In genomic region chr10:69004821-69005220, GRCh38 we compare ENCODE assay signal across 8 cellular contexts. TPM values are rescaled to one million over a fixed set of nuclear protein-coding genes. Genes with fewer than 3 reads are reported as not detected.
DNase-seq lines count a peak whose midpoint lies in the region; ATAC-seq and TF ChIP-seq lines count a peak whose summit lies in the region.

No MANE protein-coding gene starts in this region.

- H3K4me1 Mint-ChIP-seq in activated CD4-positive, alpha-beta T cell treated with anti-CD3 and anti-CD28 coated beads, Interleukin-2, amount 10 ng/mL, durations not matched to agents 24 days and 14 days, result peaks cover 2% of the 10 kb centered on the region
- H3K4me1 Mint-ChIP-seq in endodermal cell (peaks cover 2% of the 10 kb centered on the region), neural crest cell (no peaks in the 10 kb centered on the region)

- no peaks in the 10 kb centered on the region for H3K9me3 Mint-ChIP-seq in activated CD4-positive, alpha-beta T cell treated with anti-CD3 and anti-CD28 coated beads, Interleukin-2, amount 10 ng/mL, durations not matched to agents 24 days and 14 days
- no peaks in the 10 kb centered on the region for H3K9me3 Mint-ChIP-seq in endodermal cell
- no peaks in the 10 kb centered on the region for H3K9me3 Mint-ChIP-seq in neural crest cell

- TF ChIP-seq CTCF in OCI-LY3 (IDR thresholded peaks at IDR 0.05; ENCODE audit: low read depth, low read length) (peak; percentile 61), endodermal cell (conservative IDR thresholded peaks at IDR 0.05) (peak; percentile 73), neural crest cell (conservative IDR thresholded peaks at IDR 0.05) (peak; percentile 56)

- H3K27me3 Mint-ChIP-seq in activated CD4-positive, alpha-beta T cell treated with anti-CD3 and anti-CD28 coated beads, Interleukin-2, amount 10 ng/mL, durations not matched to agents 24 days and 14 days, result no peaks in the 10 kb centered on the region
- H3K27me3 Mint-ChIP-seq in endodermal cell (ENCODE audit: insufficient read depth), result no peaks in the 10 kb centered on the region
- no peaks in the 10 kb centered on the region for H3K27me3 Mint-ChIP-seq in neural crest cell (ENCODE audit: low read depth)

- H3K4me1 ChIP-seq in OCI-LY3 (ENCODE audit: low read length) (no peaks in the 10 kb centered on the region), endodermal cell (ENCODE audit: control insufficient read depth, insufficient read depth, low read length) (no peaks in the 10 kb centered on the region)

- H3K4me3 ChIP-seq in OCI-LY3 (ENCODE audit: low read length) (no peak overlapping the region), endodermal cell (ENCODE audit: low read length) (no peak overlapping the region)

- H4K20me1 ChIP-seq in OCI-LY3 (ENCODE audit: insufficient read depth, low read length), result no peaks in the 10 kb centered on the region

- H3K4me2 ChIP-seq in OCI-LY3 (ENCODE audit: low read length), result no peak overlapping the region

- H3K36me3 ChIP-seq in OCI-LY3 (replicated peaks; ENCODE audit: low read depth, low read length) (no peaks in the 10 kb centered on the region), endodermal cell (ENCODE audit: control insufficient read depth, insufficient read depth, low read length) (peaks cover 74% of the 10 kb centered on the region)

- H3K9me3 ChIP-seq in OCI-LY3 (ENCODE audit: insufficient read depth, low read length) (no peaks in the 10 kb centered on the region), endodermal cell (ENCODE audit: control insufficient read depth, low read length) (no peaks in the 10 kb centered on the region)

- no peak overlapping the region for H3K27ac Mint-ChIP-seq in activated CD4-positive, alpha-beta T cell treated with anti-CD3 and anti-CD28 coated beads, Interleukin-2, amount 10 ng/mL, durations not matched to agents 24 days and 14 days
- H3K27ac Mint-ChIP-seq in endodermal cell (no peak overlapping the region), neural crest cell (ENCODE audit: unreplicated experiment) (no peak overlapping the region)

- WGBS in endodermal cell (ENCODE audit: insufficient coverage in 1 of 2, insufficient read length in 1 of 2), 2 experiments, result 67% methylated on average over 1 of the region's 1 CpG; no CpG with 5 or more reads in 1 of the 2 experiments

- intact Hi-C loops in activated CD4-positive, alpha-beta T cell treated with anti-CD3 and anti-CD28 coated beads, Interleukin-2, amount 10 ng/mL, durations not matched to agents 24 days and 14 days (cut with micrococcal nuclease), result loop anchor here (1.0 to 2.0 kb wide), 4 partner anchors 40 to 217 kb away; no protein-coding TSS in a partner anchor
- intact Hi-C loops in posterior cingulate gyrus (cut with DNase I), result loop anchor here (2.0 kb wide), 1 partner anchor 88 kb away; no protein-coding TSS in a partner anchor

- no peak for ATAC-seq in GM21367 (IDR thresholded peaks at IDR 0.05; ENCODE audit: unreplicated experiment)

- no peak overlapping the region for H2AFZ ChIP-seq in OCI-LY3 (ENCODE audit: low read depth, low read length)

- peaks cover 7% of the 10 kb centered on the region for H3K36me3 Mint-ChIP-seq in activated CD4-positive, alpha-beta T cell treated with anti-CD3 and anti-CD28 coated beads, Interleukin-2, amount 10 ng/mL, durations not matched to agents 24 days and 14 days (ENCODE audit: low read depth)
- H3K36me3 Mint-ChIP-seq in endodermal cell (ENCODE audit: low read depth) (peaks cover 27% of the 10 kb centered on the region), neural crest cell (ENCODE audit: low read depth) (no peaks in the 10 kb centered on the region)

- H3K27ac ChIP-seq in OCI-LY3 (ENCODE audit: low read length) (no peak overlapping the region), endodermal cell (ENCODE audit: low read depth, low read length) (no peak overlapping the region)

- H3K4me3 Mint-ChIP-seq in activated CD4-positive, alpha-beta T cell treated with anti-CD3 and anti-CD28 coated beads, Interleukin-2, amount 10 ng/mL, durations not matched to agents 24 days and 14 days, result no peak overlapping the region
- H3K4me3 Mint-ChIP-seq in endodermal cell (no peak overlapping the region), neural crest cell (no peak overlapping the region)

- H3K27me3 ChIP-seq in OCI-LY3 (ENCODE audit: low read depth, low read length) (no peaks in the 10 kb centered on the region), endodermal cell (ENCODE audit: control insufficient read depth, insufficient read depth, low read length, poor library complexity, severe bottlenecking) (no peaks in the 10 kb centered on the region)

- peak; percentile 66 for DNase-seq in activated CD4-positive, alpha-beta T cell treated with anti-CD3 and anti-CD28 coated beads, Interleukin-2, amount 10 ng/mL, durations not matched to agents 24 days and 14 days
- DNase-seq in activated CD4-positive, alpha-beta T cell treated with anti-CD3 and anti-CD28 coated beads, Interleukin-2, amount 50 U/mL, for 1 hour, result no peak
- DNase-seq in endodermal cell, result no peak
- DNase-seq in neural crest cell (ENCODE audit: low read depth, low spot score), result no peak
- no peak for DNase-seq in posterior cingulate gyrus
- DNase-seq in HK-2 (ENCODE audit: unreplicated experiment), result no peak

- H3K9ac ChIP-seq in OCI-LY3 (ENCODE audit: low read length), result no peak overlapping the region
- no peak overlapping the region for H3K9ac ChIP-seq in endodermal cell (ENCODE audit: extremely low read depth, low read length, poor library complexity, severe bottlenecking)

- H3K79me2 ChIP-seq in OCI-LY3 (ENCODE audit: low read length), result no peaks in the 10 kb centered on the region

RNA-seq across cellular contexts. Expression of gene KIFBP, which starts 16.2 kb away (rescaled TPM):
- 15.0 TPM in 2 replicates for total RNA-seq in activated CD4-positive, alpha-beta T cell treated with anti-CD3 and anti-CD28 coated beads, Interleukin-2, amount 10 ng/mL, durations not matched to agents 24 days and 14 days
- 10 to 100 TPM; 36.4 to 36.8 TPM for total RNA-seq in endodermal cell
- polyA plus RNA-seq in endodermal cell (2013, experiment 1 of 2), result 31.8 TPM
- 34.2 TPM for polyA plus RNA-seq in endodermal cell (2013, experiment 2 of 2)
- 27.7 and 27.8 TPM in 2 replicates for total RNA-seq in neural crest cell

RNA-seq across cellular contexts. Expression of gene DDX21, which starts 48.9 kb away (rescaled TPM):
- total RNA-seq in activated CD4-positive, alpha-beta T cell treated with anti-CD3 and anti-CD28 coated beads, Interleukin-2, amount 10 ng/mL, durations not matched to agents 24 days and 14 days, result 284 and 286 TPM in 2 replicates
- total RNA-seq in endodermal cell (10 to 100 TPM; 64.7 to 78.7 TPM), neural crest cell (67.2 and 70.7 TPM in 2 replicates)
- polyA plus RNA-seq in endodermal cell (2013, experiment 1 of 2), result 55.3 TPM
- polyA plus RNA-seq in endodermal cell (2013, experiment 2 of 2), result 47.0 TPM
